14 cellular contexts compared by ENCODE assay signal in the genomic region with DNA sequence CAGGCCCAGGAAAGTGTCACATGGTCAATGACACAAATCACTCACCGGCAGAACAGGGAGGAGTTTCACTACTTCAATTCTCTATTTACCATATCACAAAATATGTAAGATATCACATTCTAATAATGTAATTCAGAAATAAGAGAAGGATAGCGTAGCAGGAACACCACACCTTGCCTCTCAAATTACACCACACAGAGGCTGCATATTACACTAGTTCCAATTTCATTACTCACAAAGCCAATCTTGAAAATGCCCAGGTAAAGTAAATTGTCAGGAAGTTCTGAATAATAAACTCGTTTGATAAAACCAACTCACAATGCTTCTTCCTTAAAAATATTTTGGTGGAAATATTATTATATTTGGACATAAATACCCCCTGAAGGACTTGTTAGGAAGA.
DNase-seq lines count a peak whose midpoint lies in the region; ATAC-seq and TF ChIP-seq lines count a peak whose summit lies in the region.
"Had no signal": no experiment of that assay in that cellular context is flagged by ENCODE, and none has a peak within 500 bp of the region (broad histone marks: within the 10 kb centered on the region; RNA-seq: fewer than 3 reads in every experiment).

No MANE protein-coding gene starts in this region.

- H3K36me3 ChIP-seq in RWPE2 (ENCODE audit: low read depth) = no peaks in the 10 kb centered on the region
- no peaks in the 10 kb centered on the region for H3K36me3 ChIP-seq in left lung
- H3K36me3 ChIP-seq: BLaER1 treated with 17β-estradiol and CSF1 and Interleukin-3, amounts not matched to agents 10 nM and 100 nM; HAP-1 had no signal

- H3K9me3 ChIP-seq in RWPE2 (ENCODE audit: severe bottlenecking) (peaks cover 2% of the 10 kb centered on the region), left lung (no peaks in the 10 kb centered on the region)
- H3K9me3 ChIP-seq: BLaER1 treated with 17β-estradiol and CSF1 and Interleukin-3, amounts not matched to agents 10 nM and 100 nM; HAP-1 had no signal

- H3K4me1 ChIP-seq in RWPE2 (ENCODE audit: insufficient read depth, poor library complexity, severe bottlenecking) = peaks cover 4% of the 10 kb centered on the region
- H3K4me1 ChIP-seq in left lung = no peaks in the 10 kb centered on the region
- H3K4me1 ChIP-seq: BLaER1 treated with 17β-estradiol and CSF1 and Interleukin-3, amounts not matched to agents 10 nM and 100 nM; HAP-1 had no signal

- peak; percentile 14 for DNase-seq in NCI-H748 (lab: John Stamatoyannopoulos, UW; ENCODE audit: unreplicated experiment)
- DNase-seq in NCI-H748 treated with DMSO at 0.1 percent for 48 hours (lab: John Stamatoyannopoulos, UW) = no peak
- no peak for DNase-seq in RWPE2 (ENCODE audit: low spot score)
- DNase-seq in left lung = no peak
- DNase-seq: 8988T; CD8-positive, alpha-beta T cell; GM23248; IMR-90 had no signal

- ATAC-seq in RWPE2 (ENCODE audit: low read depth) (peak; percentile 82), left lung (peak; percentile 26), HG03439 (IDR thresholded peaks at IDR 0.05; ENCODE audit: unreplicated experiment) (no peak), GM18498 (IDR thresholded peaks at IDR 0.05; ENCODE audit: unreplicated experiment) (no peak), HG03457 (IDR thresholded peaks at IDR 0.05; ENCODE audit: unreplicated experiment) (no peak)
- ATAC-seq: CD8-positive, alpha-beta T cell had no signal

- H3K27ac ChIP-seq in RWPE2 (ENCODE audit: poor library complexity, severe bottlenecking) = no peak overlapping the region
- H3K27ac ChIP-seq in left lung = no peak overlapping the region
- H3K27ac ChIP-seq: BLaER1 treated with 17β-estradiol and CSF1 and Interleukin-3, amounts not matched to agents 10 nM and 100 nM; GM23248; HL-60 had no signal

- no peak overlapping the region for H3K4me3 ChIP-seq in RWPE2 (ENCODE audit: severe bottlenecking)
- H3K4me3 ChIP-seq in left lung = no peak overlapping the region
- H3K4me3 ChIP-seq: BLaER1 treated with 17β-estradiol and CSF1 and Interleukin-3, amounts not matched to agents 10 nM and 100 nM; GM23248; HAP-1 had no signal

- TF ChIP-seq CTCF in RWPE2 (IDR thresholded peaks at IDR 0.05; ENCODE audit: poor library complexity, severe bottlenecking) = no peak
- TF ChIP-seq CTCF in left lung (IDR thresholded peaks at IDR 0.05) = no peak

- H3K27me3 ChIP-seq in RWPE2 (ENCODE audit: insufficient read depth, poor library complexity, severe bottlenecking) = no peaks in the 10 kb centered on the region
- no peaks in the 10 kb centered on the region for H3K27me3 ChIP-seq in left lung
- H3K27me3 ChIP-seq: BLaER1 treated with 17β-estradiol and CSF1 and Interleukin-3, amounts not matched to agents 10 nM and 100 nM had no signal

- intact Hi-C loops in left lung (cut with DNase I) = no loop called here

Comparison
In these comparisons a context has a peak if more than half of its experiments do, and no peak if none do; other contexts are left out.
1. ATAC-seq: peak in RWPE2 (single experiment) and left lung (single experiment); none in HG03439 (single experiment), GM18498 (single experiment) and HG03457 (single experiment).